Comparison of ENCODE assay signal across 8 cellular contexts in the genomic region with DNA sequence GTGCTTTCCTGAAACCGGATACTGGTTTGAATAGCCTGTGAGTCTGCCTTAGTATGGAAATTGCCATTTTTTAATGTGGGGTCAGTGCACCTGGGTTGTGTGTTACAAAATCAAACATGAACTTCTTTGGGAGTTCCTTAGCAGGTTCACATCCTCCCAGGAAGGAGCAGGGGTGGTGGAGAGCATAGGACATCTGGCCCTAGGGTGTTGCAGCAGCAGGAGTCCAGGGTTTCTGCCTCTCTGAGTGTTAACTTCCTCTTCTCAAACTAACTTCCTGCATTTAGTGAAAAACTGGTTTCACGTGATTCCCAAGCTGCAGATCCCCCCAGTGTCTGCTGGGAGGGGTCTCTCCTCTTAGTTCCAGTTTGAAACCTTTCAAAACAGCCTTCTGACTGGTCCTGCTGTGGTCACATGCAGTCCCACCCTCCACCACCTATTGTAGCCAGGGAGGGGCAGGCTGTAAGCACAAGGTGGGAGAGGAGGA. TPM values are rescaled to one million over a fixed set of nuclear protein-coding genes. Genes with fewer than 3 reads are reported as not detected.
A peak's percentile ranks its signal among the peaks of the same experiment; 100 is the strongest.
DNase-seq lines count a peak whose midpoint lies in the region; ATAC-seq, FAIRE-seq and TF ChIP-seq lines count a peak whose summit lies in the region.

No MANE protein-coding gene starts in this region.

- ATAC-seq in GM21447 (IDR thresholded peaks at IDR 0.05; ENCODE audit: unreplicated experiment) (peak; percentile 38), lower lobe of right lung (peak; percentile 63 to 66), HG02970 (IDR thresholded peaks at IDR 0.05; ENCODE audit: low FRiP score, unreplicated experiment) (no peak), omental fat pad (ENCODE audit: low FRiP score) (no peak)

- H3K27ac Mint-ChIP-seq in CD14-positive monocyte: peak overlapping the region; percentile 94 to 99 (median 98)
- H3K27ac Mint-ChIP-seq in T-helper 1 cell treated with Interleukin-12 subunit alpha and Interleukin-12 subunit beta and Interleukin-4 antibody, amounts not matched to agents 30 μg/mL and 1 μg/mL, for 36 hours: peak overlapping the region; percentile 85

- H3K27me3 ChIP-seq in lower lobe of right lung (ENCODE audit: low read depth): no peaks in the 10 kb centered on the region

- H3K4me3 Mint-ChIP-seq in CD14-positive monocyte: peak overlapping the region; percentile 72
- H3K4me3 Mint-ChIP-seq in T-helper 1 cell treated with Interleukin-12 subunit alpha and Interleukin-12 subunit beta and Interleukin-4 antibody, amounts not matched to agents 30 μg/mL and 1 μg/mL, for 36 hours: peak overlapping the region; percentile 21

- peak; percentile 63 for DNase-seq in CD14-positive monocyte (ENCODE audit: low spot score)
- DNase-seq in lower lobe of right lung: peak; percentile 50
- DNase-seq in HTR-8/SVneo (ENCODE audit: insufficient read length, low spot score): no peak
- DNase-seq in activated CD4-positive, alpha-beta T cell treated with anti-CD3 and anti-CD28 coated beads, Interleukin-2, amount 50 U/mL, for 4 hours: no peak
- no peak for DNase-seq in omental fat pad (ENCODE audit: low spot score)

- peaks cover 62% of the 10 kb centered on the region for H3K4me1 ChIP-seq in lower lobe of right lung

- no peak for FAIRE-seq in HTR-8/SVneo (lab: Jason Lieb, UNC)

- H3K4me1 Mint-ChIP-seq in CD14-positive monocyte: peaks cover 82% of the 10 kb centered on the region
- H3K4me1 Mint-ChIP-seq in T-helper 1 cell treated with Interleukin-12 subunit alpha and Interleukin-12 subunit beta and Interleukin-4 antibody, amounts not matched to agents 30 μg/mL and 1 μg/mL, for 36 hours (ENCODE audit: low read depth): peaks cover 51% of the 10 kb centered on the region

- no peaks in the 10 kb centered on the region for H3K27me3 Mint-ChIP-seq in CD14-positive monocyte (ENCODE audit: low read depth in 3 of 3)
- no peaks in the 10 kb centered on the region for H3K27me3 Mint-ChIP-seq in T-helper 1 cell treated with Interleukin-12 subunit alpha and Interleukin-12 subunit beta and Interleukin-4 antibody, amounts not matched to agents 30 μg/mL and 1 μg/mL, for 36 hours (ENCODE audit: low read depth)

- peaks cover 0 to 1% (median 0%) of the 10 kb centered on the region in 7 donors for H3K9me3 Mint-ChIP-seq in CD14-positive monocyte
- H3K9me3 Mint-ChIP-seq in T-helper 1 cell treated with Interleukin-12 subunit alpha and Interleukin-12 subunit beta and Interleukin-4 antibody, amounts not matched to agents 30 μg/mL and 1 μg/mL, for 36 hours: peaks cover 11% of the 10 kb centered on the region

- peaks cover 3% of the 10 kb centered on the region for H3K9me3 ChIP-seq in lower lobe of right lung

- H3K36me3 Mint-ChIP-seq in CD14-positive monocyte: peaks cover 0 to 4% of the 10 kb centered on the region in 2 donors
- H3K36me3 Mint-ChIP-seq in T-helper 1 cell treated with Interleukin-12 subunit alpha and Interleukin-12 subunit beta and Interleukin-4 antibody, amounts not matched to agents 30 μg/mL and 1 μg/mL, for 36 hours (ENCODE audit: low read depth): peaks cover 29% of the 10 kb centered on the region

- no peak overlapping the region for H3K4me3 ChIP-seq in lower lobe of right lung

- TF ChIP-seq CTCF in CD14-positive monocyte (IDR thresholded peaks at IDR 0.05) (no peak), lower lobe of right lung (IDR thresholded peaks at IDR 0.05) (no peak), omental fat pad (IDR thresholded peaks at IDR 0.05) (no peak)

- H3K27ac ChIP-seq in lower lobe of right lung: peak overlapping the region; percentile 66

- intact Hi-C loops in CD14-positive monocyte (cut with micrococcal nuclease): loop anchor here (5.0 to 10.0 kb wide), 4 partner anchors 202 to 919 kb away; partner anchors contain the start of gene TRIM13 (in 1 of the 2)
- intact Hi-C loops in lower lobe of right lung (cut with DNase I): no loop called here

- H3K36me3 ChIP-seq in lower lobe of right lung: no peaks in the 10 kb centered on the region

RNA-seq across cellular contexts. Expression of gene RNASEH2B, which starts 7.2 kb away (rescaled TPM):
- polyA plus RNA-seq in CD14-positive monocyte: 10 to 100 TPM; 65.9 to 71.5 TPM
- 50.7 TPM for total RNA-seq in lower lobe of right lung
- 10 to 100 TPM; 25.2 to 50.3 (median 33.2) TPM for total RNA-seq in omental fat pad

Comparison
In these comparisons a context has a peak if more than half of its experiments do, and no peak if none do; other contexts are left out.
1. DNase-seq: peak in CD14-positive monocyte (single experiment) and lower lobe of right lung (single experiment); none in HTR-8/SVneo (single experiment), activated CD4-positive, alpha-beta T cell treated with anti-CD3 and anti-CD28 coated beads, Interleukin-2, amount 50 U/mL, for 4 hours (0 of 2) and omental fat pad (single experiment).
2. ATAC-seq: peak in GM21447 (single experiment) and lower lobe of right lung (2 of 2); none in HG02970 (single experiment) and omental fat pad (single experiment).